8 cellular contexts compared by ENCODE assay signal in the genomic region with DNA sequence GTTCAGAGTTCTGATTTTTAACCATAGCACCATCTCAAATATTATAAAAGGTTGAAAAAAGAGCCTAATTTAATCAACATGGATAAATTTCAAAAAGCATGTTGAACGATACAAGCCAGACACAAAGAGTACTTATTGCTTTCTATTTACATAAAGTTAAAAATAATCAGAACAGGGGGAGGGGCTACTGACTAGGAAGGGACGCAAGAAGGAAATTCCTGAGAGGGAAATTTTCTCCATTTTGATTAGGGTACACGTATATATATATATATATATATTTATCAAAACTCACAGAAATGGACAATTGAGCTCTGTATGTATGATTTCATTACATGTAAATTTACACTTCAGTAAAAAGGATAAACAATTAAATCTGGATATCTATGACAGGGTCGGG. TPM values are rescaled to one million over a fixed set of nuclear protein-coding genes. Genes with fewer than 3 reads are reported as not detected.
DNase-seq lines count a peak whose midpoint lies in the region; ATAC-seq, FAIRE-seq and TF ChIP-seq lines count a peak whose summit lies in the region.

No MANE protein-coding gene starts in this region.

- H2BK15ac ChIP-seq in H1 (ENCODE audit: low read length): no peak overlapping the region

- H3F3A ChIP-seq in PC-3 (ENCODE audit: low read length, unreplicated experiment): no peaks in the 10 kb centered on the region

- POLR2A ChIA-PET in PC-3 (lab: Charles Lee; ENCODE audit: unreplicated experiment): interaction anchor here (0.7 kb wide), 1 partner anchor 677 kb away, joined by 3 read pairs; no protein-coding TSS in a partner anchor
- POLR2A ChIA-PET in H1 (lab: Charles Lee; ENCODE audit: partially characterized antibody): interaction anchor here (1.3 to 1.4 kb wide), 2 partner anchors 28 to 88 kb away, joined by 3 read pairs; no protein-coding TSS in a partner anchor
- POLR2A ChIA-PET in naive thymus-derived CD4-positive, alpha-beta T cell (lab: Charles Lee): interaction anchor here (0.7 to 1.0 kb wide), 2 partner anchors 181 to 371 kb away, joined by 3 read pairs; a partner anchor contains a TSS

- no peak overlapping the region for H3K23ac ChIP-seq in H1 (ENCODE audit: insufficient read length)

- H4K5ac ChIP-seq in H1 (ENCODE audit: insufficient read length, low read depth, low read length): no peak overlapping the region

- no peaks in the 10 kb centered on the region for H3K79me1 ChIP-seq in H1 (ENCODE audit: low read depth, low read length)

- no peak for TF ChIP-seq RAD21 in H1 (IDR thresholded peaks at IDR 0.05 in 1 of 2, conservative IDR thresholded peaks at IDR 0.05 in 1 of 2; ENCODE audit: low read depth in 2 of 2, low read length in 2 of 2)

- TF ChIP-seq EP300 in H1 (IDR thresholded peaks at IDR 0.05; ENCODE audit: borderline replicate concordance in 1 of 2, low read depth in 2 of 2, low read length in 2 of 2): no peak

- peaks cover 4% of the 10 kb centered on the region for H3K27me3 Mint-ChIP-seq in CD4-positive, CD25-positive, alpha-beta regulatory T cell
- peaks cover 0 to 3% (median 0%) of the 10 kb centered on the region in 5 donors for H3K27me3 Mint-ChIP-seq in naive thymus-derived CD4-positive, alpha-beta T cell

- H3K36me3 Mint-ChIP-seq in CD4-positive, CD25-positive, alpha-beta regulatory T cell: no peaks in the 10 kb centered on the region
- H3K36me3 Mint-ChIP-seq in naive thymus-derived CD4-positive, alpha-beta T cell: peaks cover 0 to 4% (median 3%) of the 10 kb centered on the region in 5 donors

- no peak overlapping the region for H3K4ac ChIP-seq in H1 (replicated peaks; ENCODE audit: insufficient read length, low read depth, low read length)

- no peaks in the 10 kb centered on the region for H3K9me2 ChIP-seq in PC-3 (replicated peaks; ENCODE audit: low read length)

- peak in 1 of 3 donors; percentile 0 for DNase-seq in CD4-positive, CD25-positive, alpha-beta regulatory T cell
- DNase-seq in PC-3 (peak; percentile 43), H1 (ENCODE audit: low read depth in 1 of 2, low spot score in 2 of 2) (no peak), SKM-1 treated with dmso at 0.1 percent for 144 hours (lab: John Stamatoyannopoulos, UW; ENCODE audit: unreplicated experiment) (no peak), HuH-7 (ENCODE audit: low spot score) (no peak)
- DNase-seq in naive thymus-derived CD4-positive, alpha-beta T cell: peak in 2 of 9 donors; percentile 0 to 1

- peak overlapping the region; percentile 80 to 96 (median 94) for H3K27ac Mint-ChIP-seq in CD4-positive, CD25-positive, alpha-beta regulatory T cell
- peak overlapping the region; percentile 83 to 95 (median 89) for H3K27ac Mint-ChIP-seq in naive thymus-derived CD4-positive, alpha-beta T cell

- peaks cover 19% of the 10 kb centered on the region for H3K79me2 ChIP-seq in PC-3 (ENCODE audit: low read length)
- H3K79me2 ChIP-seq in H1 (ENCODE audit: control insufficient read depth in 1 of 2, insufficient read depth in 2 of 2, low read length in 2 of 2): peaks cover 0 to 7% of the 10 kb centered on the region in 2 experiments; a peak in 2 of 4 replicates

- no peaks in the 10 kb centered on the region for H4K20me1 ChIP-seq in PC-3 (ENCODE audit: low read length)
- no peaks in the 10 kb centered on the region for H4K20me1 ChIP-seq in H1 (replicated peaks in 1 of 2; ENCODE audit: control insufficient read depth in 1 of 2, insufficient read depth in 2 of 2, low read length in 2 of 2)

- H3K4me1 ChIP-seq in CD4-positive, CD25-positive, alpha-beta regulatory T cell (ENCODE audit: control insufficient read depth, insufficient read depth, low read length, poor library complexity, severe bottlenecking): no peaks in the 10 kb centered on the region
- H3K4me1 ChIP-seq in PC-3 (ENCODE audit: insufficient read depth, low read length): peaks cover 12% of the 10 kb centered on the region; the same call in 1 of the 2 replicates
- H3K4me1 ChIP-seq in H1 (replicated peaks in 1 of 4; ENCODE audit: control insufficient read depth in 3 of 4, insufficient read depth in 4 of 4, low read length in 3 of 4): no peaks in the 10 kb centered on the region; a peak in 1 of 7 replicates
- H3K4me1 ChIP-seq in naive thymus-derived CD4-positive, alpha-beta T cell (ENCODE audit: control insufficient read depth in 2 of 2, insufficient read depth in 2 of 2, low read length in 2 of 2): peaks cover 0 to 8% of the 10 kb centered on the region in 2 donors

- peak overlapping the region; percentile 87 for H3K4me3 ChIP-seq in CD4-positive, CD25-positive, alpha-beta regulatory T cell (ENCODE audit: low read depth, low read length)
- H3K4me3 ChIP-seq in PC-3 (ENCODE audit: low read length) (peak overlapping the region; percentile 82), H1 (ENCODE audit: extremely low read depth in 1 of 4, insufficient read depth in 2 of 4, low read depth in 3 of 4, low read length in 4 of 4) (peak overlapping the region; percentile 64 to 88 (median 74); a peak in 6 of 8 replicates)
- peak overlapping the region; percentile 83 for H3K4me3 ChIP-seq in naive thymus-derived CD4-positive, alpha-beta T cell (ENCODE audit: low read length)

- no peaks in the 10 kb centered on the region for H3K23me2 ChIP-seq in H1 (ENCODE audit: low read depth, low read length)

- H4K8ac ChIP-seq in H1 (ENCODE audit: extremely low read depth, insufficient read depth, low read length): no peak overlapping the region

- no peak for TF ChIP-seq CTCF in PC-3 (conservative IDR thresholded peaks at IDR 0.05; ENCODE audit: low read depth, low read length)
- no peak for TF ChIP-seq CTCF in H1 (IDR thresholded peaks at IDR 0.05; ENCODE audit: control extremely low read depth in 1 of 3, insufficient read depth in 1 of 3, low read depth in 1 of 3, low read length in 3 of 3)

- ATAC-seq in CD4-positive, CD25-positive, alpha-beta regulatory T cell (ENCODE audit: low read depth in 2 of 2): no peak
- peak; percentile 13 for ATAC-seq in GM21737 (IDR thresholded peaks at IDR 0.05; ENCODE audit: unreplicated experiment)
- peak; percentile 29 for ATAC-seq in PC-3
- no peak for ATAC-seq in naive thymus-derived CD4-positive, alpha-beta T cell
- no peak for ATAC-seq in activated CD4-positive, CD25-positive, alpha-beta regulatory T cell treated with anti-CD3 and anti-CD28 coated beads, Interleukin-2, amount 50 U/mL, for 24 hours

- no peak overlapping the region for H2BK5ac ChIP-seq in H1 (ENCODE audit: low read depth, low read length)

- peak overlapping the region; percentile 86 to 97 (median 92) for H3K4me3 Mint-ChIP-seq in CD4-positive, CD25-positive, alpha-beta regulatory T cell
- H3K4me3 Mint-ChIP-seq in naive thymus-derived CD4-positive, alpha-beta T cell: peak overlapping the region; percentile 82 to 96 (median 88)

- H2AFZ ChIP-seq in PC-3 (ENCODE audit: low read length) (peak overlapping the region; percentile 99), H1 (ENCODE audit: low read length) (no peak overlapping the region)

- CTCF ChIA-PET in PC-3 (lab: Charles Lee) (no interaction called here), H1 (lab: Charles Lee; ENCODE audit: partially characterized antibody) (interaction anchor here (0.5 to 2.4 kb wide), 5 partner anchors 92 to 399 kb away, joined by 3 to 5 read pairs (median 3); no protein-coding TSS in a partner anchor)
- CTCF ChIA-PET in naive thymus-derived CD4-positive, alpha-beta T cell (lab: Charles Lee): interaction anchor here (0.7 kb wide), 1 partner anchor 334 kb away, joined by 4 read pairs; no protein-coding TSS in a partner anchor

- H3K9ac ChIP-seq in PC-3 (ENCODE audit: low read length) (peak overlapping the region; percentile 99), H1 (replicated peaks in 1 of 4; ENCODE audit: extremely low read depth in 1 of 4, low read depth in 3 of 4, low read length in 3 of 4) (0 out of 7 replicates have a peak overlapping the region, but pooled peaks of 1 of the 4 experiments have one; percentile 22)

- no peaks in the 10 kb centered on the region for H3K36me3 ChIP-seq in CD4-positive, CD25-positive, alpha-beta regulatory T cell (ENCODE audit: control insufficient read depth, insufficient read depth, low read length)
- no peaks in the 10 kb centered on the region for H3K36me3 ChIP-seq in PC-3 (ENCODE audit: low read depth, low read length)
- no peaks in the 10 kb centered on the region; a peak in 1 of 8 replicates for H3K36me3 ChIP-seq in H1 (ENCODE audit: control insufficient read depth in 2 of 4, insufficient read depth in 4 of 4, low read length in 3 of 4)
- peaks cover 0 to 4% (median 0%) of the 10 kb centered on the region in 3 experiments for H3K36me3 ChIP-seq in naive thymus-derived CD4-positive, alpha-beta T cell (ENCODE audit: control insufficient read depth in 2 of 3, insufficient read depth in 3 of 3, low read length in 3 of 3)

- H4K91ac ChIP-seq in H1 (replicated peaks; ENCODE audit: insufficient read length, low read length): no peak overlapping the region

- H3K18ac ChIP-seq in H1 (ENCODE audit: extremely low read depth, low read length): no peak overlapping the region

- no peaks in the 10 kb centered on the region for H3K9me3 Mint-ChIP-seq in CD4-positive, CD25-positive, alpha-beta regulatory T cell
- no peaks in the 10 kb centered on the region for H3K9me3 Mint-ChIP-seq in naive thymus-derived CD4-positive, alpha-beta T cell

- H2BK120ac ChIP-seq in H1 (replicated peaks; ENCODE audit: low read depth, low read length): no peak overlapping the region

- H2AK5ac ChIP-seq in H1 (ENCODE audit: low read depth, low read length): no peak overlapping the region

- no peak overlapping the region for H3K56ac ChIP-seq in H1 (replicated peaks; ENCODE audit: insufficient read length, low read depth, low read length)

- 51% methylated on average over 4 of the region's 4 CpGs; no CpG with 5 or more reads in 1 of the 2 experiments for WGBS in H1 (ENCODE audit: extremely low coverage in 1 of 2, insufficient coverage in 1 of 2, insufficient read length in 1 of 2, insufficient replicate concordance in 2 of 2, low coverage in 1 of 2, low lambda C conversion rate in 2 of 2, missing lambda C conversion rate in 1 of 2), 2 experiments

- H2BK20ac ChIP-seq in H1 (ENCODE audit: low read length): no peak overlapping the region

- TF ChIP-seq POLR2A in H1 (IDR thresholded peaks at IDR 0.05; ENCODE audit: control extremely low read depth in 1 of 2, low read depth in 2 of 2, low read length in 2 of 2): no peak

- no peak for FAIRE-seq in H1 (lab: Jason Lieb, UNC)

- no TSS peak for BruUV-seq in PC-3 (replicated peaks; lab: Mats Ljungman, UMichigan)

- intact Hi-C loops in PC-3 (cut with micrococcal nuclease): loop anchor here (1.0 to 10.0 kb wide), 2 partner anchors 135 to 1304 kb away; no protein-coding TSS in a partner anchor
- intact Hi-C loops in naive thymus-derived CD4-positive, alpha-beta T cell (cut with micrococcal nuclease): loop anchor here (1.0 to 10.0 kb wide), 10 partner anchors 57 to 1946 kb away; a partner anchor contains a TSS

- H3K14ac ChIP-seq in H1 (ENCODE audit: insufficient read length): no peak overlapping the region

- no peak overlapping the region for H2BK12ac ChIP-seq in H1 (ENCODE audit: low read depth, low read length)

- peaks cover 6 to 13% (median 7%) of the 10 kb centered on the region in 4 donors for H3K4me1 Mint-ChIP-seq in CD4-positive, CD25-positive, alpha-beta regulatory T cell
- H3K4me1 Mint-ChIP-seq in naive thymus-derived CD4-positive, alpha-beta T cell: peaks cover 0 to 19% (median 7%) of the 10 kb centered on the region in 7 donors

- H3K9me3 ChIP-seq in CD4-positive, CD25-positive, alpha-beta regulatory T cell (ENCODE audit: control insufficient read depth in 2 of 2, low read length in 2 of 2): no peaks in the 10 kb centered on the region
- H3K9me3 ChIP-seq in PC-3 (ENCODE audit: low read length) (no peaks in the 10 kb centered on the region), H1 (ENCODE audit: insufficient read depth in 2 of 2, low read depth in 1 of 2, low read length in 1 of 2) (no peaks in the 10 kb centered on the region)
- no peaks in the 10 kb centered on the region for H3K9me3 ChIP-seq in naive thymus-derived CD4-positive, alpha-beta T cell (ENCODE audit: control insufficient read depth in 2 of 3, low read length in 3 of 3)

- H3K4me2 ChIP-seq in PC-3 (ENCODE audit: low read length): peak overlapping the region; percentile 94
- H3K4me2 ChIP-seq in H1 (ENCODE audit: insufficient read depth in 1 of 2, low read depth in 2 of 2, low read length in 2 of 2): peak overlapping the region in 1 of 2 experiments; percentile 72; a peak in 2 of 4 replicates

- no peaks in the 10 kb centered on the region for H3K27me3 ChIP-seq in CD4-positive, CD25-positive, alpha-beta regulatory T cell (ENCODE audit: control insufficient read depth, insufficient read depth, low read length)
- H3K27me3 ChIP-seq in PC-3 (ENCODE audit: low read length) (no peaks in the 10 kb centered on the region), H1 (replicated peaks in 1 of 4; ENCODE audit: control insufficient read depth in 3 of 4, extremely low read depth in 1 of 4, insufficient read depth in 3 of 4, low read length in 3 of 4) (no peaks in the 10 kb centered on the region)
- no peaks in the 10 kb centered on the region for H3K27me3 ChIP-seq in naive thymus-derived CD4-positive, alpha-beta T cell (ENCODE audit: control insufficient read depth in 2 of 2, insufficient read depth in 2 of 2, low read length in 2 of 2)

- H3K27ac ChIP-seq in CD4-positive, CD25-positive, alpha-beta regulatory T cell (ENCODE audit: insufficient read depth, low read length, poor library complexity, severe bottlenecking): peak overlapping the region; percentile 23
- peak overlapping the region; percentile 46; the same call in 1 of the 2 replicates for H3K27ac ChIP-seq in PC-3 (ENCODE audit: low read length)
- H3K27ac ChIP-seq in H1 (ENCODE audit: low read depth, low read length): no peak overlapping the region
- peak overlapping the region; percentile 72 for H3K27ac ChIP-seq in naive thymus-derived CD4-positive, alpha-beta T cell (ENCODE audit: low read depth, low read length)

RNA-seq across cellular contexts. Expression of a gene that starts 0.5 kb away (rescaled TPM):
- 4.6 TPM for total RNA-seq in CD4-positive, CD25-positive, alpha-beta regulatory T cell
- 1 to 10 TPM; 4.8 to 6.0 (median 5.0) TPM for polyA plus RNA-seq in CD4-positive, CD25-positive, alpha-beta regulatory T cell
- 5.8 and 9.7 TPM in 2 replicates for total RNA-seq in PC-3 (2014; rRNA removed)
- 6.4 and 7.4 TPM in 2 replicates for total RNA-seq in H1 (2021; fragmentation: NEBNext Ultra II Directional; extraction: Animal tissue kit (Norgen Biotek cat#: 25700))
- polyA plus RNA-seq in H1 (2011; rRNA removed): 3.7 and 4.3 TPM in 2 replicates
- 5.8 TPM for polyA plus RNA-seq in H1 (2011; cell fraction: cytosol; rRNA removed)
- polyA plus RNA-seq in H1 (2011; cell fraction: nucleus; rRNA removed): 5.6 TPM
- 4.1 to 5.9 TPM (median 4.7 TPM) in 4 replicates for polyA plus RNA-seq in H1 (2012, experiment 1 of 2)
- polyA plus RNA-seq in H1 (2012, experiment 2 of 2): 0.54 TPM
- 8.9 TPM for polyA plus RNA-seq in H1 (2013, experiment 1 of 2)
- 10.1 TPM for polyA plus RNA-seq in H1 (2013, experiment 2 of 2)
- polyA minus RNA-seq in H1 (2011; rRNA and poly(A)+ RNA removed): 11.9 and 15.0 TPM in 2 replicates
- polyA minus RNA-seq in H1 (2011; cell fraction: cytosol; rRNA and poly(A)+ RNA removed): 5.8 TPM
- 13.1 TPM for polyA minus RNA-seq in H1 (2011; cell fraction: nucleus; rRNA and poly(A)+ RNA removed)
- total RNA-seq in naive thymus-derived CD4-positive, alpha-beta T cell: 1 to 10 TPM; 5.2 to 9.9 (median 7.2) TPM
- polyA plus RNA-seq in naive thymus-derived CD4-positive, alpha-beta T cell: 1 to 10 TPM; 4.6 to 4.9 TPM

RNA-seq across cellular contexts. Expression of a gene that starts 16.9 kb away (rescaled TPM):
- total RNA-seq in CD4-positive, CD25-positive, alpha-beta regulatory T cell: 0.67 TPM
- polyA plus RNA-seq in CD4-positive, CD25-positive, alpha-beta regulatory T cell: under 1 TPM; 0.49 to 0.81 (median 0.57) TPM
- total RNA-seq in PC-3 (2014; rRNA removed): 2.3 and 4.4 TPM in 2 replicates
- total RNA-seq in H1 (2021; fragmentation: NEBNext Ultra II Directional; extraction: Animal tissue kit (Norgen Biotek cat#: 25700)): 1.1 and 1.5 TPM in 2 replicates
- 0.60 and 0.71 TPM in 2 replicates for polyA plus RNA-seq in H1 (2011; rRNA removed)
- polyA plus RNA-seq in H1 (2011; cell fraction: cytosol; rRNA removed): 0.76 TPM
- polyA plus RNA-seq in H1 (2011; cell fraction: nucleus; rRNA removed): 2.8 TPM
- polyA plus RNA-seq in H1 (2012, experiment 1 of 2): 0.41 to 0.97 TPM (median 0.75 TPM) in 4 replicates
- not detected for polyA plus RNA-seq in H1 (2012, experiment 2 of 2)
- polyA plus RNA-seq in H1 (2013, experiment 1 of 2): 0.95 TPM
- 0.79 TPM for polyA plus RNA-seq in H1 (2013, experiment 2 of 2)
- 0.98 and 1.6 TPM in 2 replicates for polyA minus RNA-seq in H1 (2011; rRNA and poly(A)+ RNA removed)
- polyA minus RNA-seq in H1 (2011; cell fraction: cytosol; rRNA and poly(A)+ RNA removed): 1.2 TPM
- 2.4 TPM for polyA minus RNA-seq in H1 (2011; cell fraction: nucleus; rRNA and poly(A)+ RNA removed)
- 1 to 10 TPM in 4 of 5 experiments, under 1 TPM in 1; 0.66 to 2.7 (median 1.4) TPM for total RNA-seq in naive thymus-derived CD4-positive, alpha-beta T cell
- polyA plus RNA-seq in naive thymus-derived CD4-positive, alpha-beta T cell: under 1 TPM; 0.66 to 0.79 TPM

Comparison
In these comparisons a context has a peak if more than half of its experiments do, and no peak if none do; other contexts are left out.
1. ATAC-seq: peak in GM21737 (single experiment) and PC-3 (single experiment); none in CD4-positive, CD25-positive, alpha-beta regulatory T cell (0 of 2), naive thymus-derived CD4-positive, alpha-beta T cell (single experiment) and activated CD4-positive, CD25-positive, alpha-beta regulatory T cell treated with anti-CD3 and anti-CD28 coated beads, Interleukin-2, amount 50 U/mL, for 24 hours (0 of 2).
2. Peak in every context shown above with its lines, with median percentiles within 50 percentile points of each other: H3K4me3 ChIP-seq.